21 cellular contexts compared by ENCODE assay signal in the genomic region with DNA sequence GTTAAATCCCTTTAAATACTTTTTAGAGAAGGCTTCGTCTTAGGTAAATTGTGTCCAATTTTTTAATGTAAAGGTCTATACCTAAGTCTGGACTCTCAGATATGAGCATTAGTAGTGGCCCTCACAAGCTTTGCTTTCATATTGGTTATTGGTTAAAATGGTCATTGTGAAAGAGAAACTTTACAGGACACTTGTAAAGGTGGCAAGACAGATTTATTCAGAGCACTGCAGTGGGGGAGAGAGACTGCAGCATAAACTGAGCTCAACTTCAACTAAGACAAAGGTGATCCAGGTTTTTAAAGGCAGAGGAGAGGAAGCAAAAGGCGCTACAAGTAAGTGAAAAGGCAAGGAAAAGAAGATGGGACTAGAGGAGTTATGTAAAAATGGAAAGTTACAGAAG.
A peak's percentile ranks its signal among the peaks of the same experiment; 100 is the strongest.
DNase-seq lines count a peak whose midpoint lies in the region; ATAC-seq, FAIRE-seq and TF ChIP-seq lines count a peak whose summit lies in the region.
"Had no signal": no experiment of that assay in that cellular context is flagged by ENCODE, and none has a peak within 500 bp of the region (broad histone marks: within the 10 kb centered on the region; RNA-seq: fewer than 3 reads in every experiment).

No MANE protein-coding gene starts in this region.

- peaks cover 4 to 17% of the 10 kb centered on the region in 2 donors for H3K36me3 Mint-ChIP-seq in activated T-cell treated with anti-CD3 and anti-CD28 coated beads, Interleukin-2, amount 50 U/mL, for 72 hours (ENCODE audit: insufficient read depth in 2 of 2)
- H3K36me3 Mint-ChIP-seq in CD4-positive, alpha-beta T cell (ENCODE audit: low read depth), result peaks cover 95% of the 10 kb centered on the region
- H3K36me3 Mint-ChIP-seq in immature natural killer cell, result peaks cover 11 to 71% (median 40%) of the 10 kb centered on the region in 3 donors

- no peaks in the 10 kb centered on the region for H4K20me1 ChIP-seq in MM.1S (ENCODE audit: insufficient read depth, low read length)

- no peak for TF ChIP-seq POLR2A in GM12892 (IDR thresholded peaks at IDR 0.05; ENCODE audit: low read depth, low read length)

- no peak overlapping the region for H2AFZ ChIP-seq in MM.1S (ENCODE audit: low read length)
- H2AFZ ChIP-seq: GM23338 had no signal

- H3K36me3 ChIP-seq in MM.1S (replicated peaks; ENCODE audit: insufficient read depth, low read length), result no peaks in the 10 kb centered on the region; the same call in 1 of the 2 replicates
- H3K36me3 ChIP-seq: HAP-1 had no signal

- FAIRE-seq in GM19239 (lab: Jason Lieb, UNC) (peak; percentile 57), GM12892 (lab: Jason Lieb, UNC) (no peak)
- FAIRE-seq: RCC 7860 had no signal

- no peaks in the 10 kb centered on the region for H3K9me3 Mint-ChIP-seq in activated T-cell treated with anti-CD3 and anti-CD28 coated beads, Interleukin-2, amount 50 U/mL, for 72 hours
- no peaks in the 10 kb centered on the region for H3K9me3 Mint-ChIP-seq in CD4-positive, alpha-beta T cell
- no peaks in the 10 kb centered on the region for H3K9me3 Mint-ChIP-seq in immature natural killer cell
- H3K9me3 Mint-ChIP-seq: GM23338 had no signal

- DNase-seq in activated T-cell treated with anti-CD3 and anti-CD28 coated beads, Interleukin-2, amount 50 U/mL, for 72 hours, result no peak
- DNase-seq in activated T-cell treated with anti-CD3 and anti-CD28 coated beads, Interleukin-2, amount 50 U/mL, for 48 hours, result no peak
- DNase-seq in CD4-positive, alpha-beta T cell, result no peak
- DNase-seq in GM19239 (ENCODE audit: insufficient read length, low spot score), result no peak
- DNase-seq in immature natural killer cell, result no peak
- no peak for DNase-seq in GM12892 (ENCODE audit: insufficient read length)
- no peak for DNase-seq in MM.1S
- DNase-seq: AML-193, C1 segment of cervical spinal cord, DMS79, Karpas-422, NCI-H1417, NCI-H187, NCI-H446, NCI-H526, OCI-M1 had no signal

- H3K4me1 Mint-ChIP-seq in activated T-cell treated with anti-CD3 and anti-CD28 coated beads, Interleukin-2, amount 50 U/mL, for 72 hours (ENCODE audit: low read depth), result no peaks in the 10 kb centered on the region
- peaks cover 14% of the 10 kb centered on the region for H3K4me1 Mint-ChIP-seq in CD4-positive, alpha-beta T cell (ENCODE audit: low read depth)
- peaks cover 13 to 67% of the 10 kb centered on the region in 2 donors for H3K4me1 Mint-ChIP-seq in immature natural killer cell
- H3K4me1 Mint-ChIP-seq: GM23338 had no signal

- H3K4me3 ChIP-seq in MM.1S (ENCODE audit: low read length), result no peak overlapping the region
- H3K4me3 ChIP-seq: GM23338, HAP-1, SJSA1 had no signal

- no peak for ATAC-seq in activated T-cell treated with anti-CD3 and anti-CD28 coated beads, Interleukin-2, amount 50 U/mL, for 72 hours (replicated peaks in 1 of 2)
- ATAC-seq in CD4-positive, alpha-beta T cell (ENCODE audit: poor library complexity), result no peak
- ATAC-seq in HG03342 (IDR thresholded peaks at IDR 0.05; ENCODE audit: unreplicated experiment), result no peak
- ATAC-seq: GM23338 had no signal

- H3K27ac ChIP-seq in CD4-positive, alpha-beta T cell (ENCODE audit: low read depth, low read length), result no peak overlapping the region
- H3K27ac ChIP-seq in MM.1S (ENCODE audit: low read length), result no peak overlapping the region
- H3K27ac ChIP-seq: SJSA1 had no signal

- POLR2A ChIA-PET in CD4-positive, alpha-beta T cell (lab: Charles Lee), result no interaction called here

- no peaks in the 10 kb centered on the region for H3K79me2 ChIP-seq in MM.1S (ENCODE audit: low read length)

- H3K9me3 ChIP-seq in CD4-positive, alpha-beta T cell (ENCODE audit: control insufficient read depth, low read length), result no peaks in the 10 kb centered on the region
- H3K9me3 ChIP-seq in MM.1S (replicated peaks; ENCODE audit: insufficient read depth, low read length), result no peaks in the 10 kb centered on the region
- H3K9me3 ChIP-seq: HAP-1, SJSA1 had no signal

- intact Hi-C loops in CD4-positive, alpha-beta T cell (cut with DNase I, micrococcal nuclease), result no loop called here

- TF ChIP-seq CTCF in CD4-positive, alpha-beta T cell (IDR thresholded peaks at IDR 0.05), result no peak
- TF ChIP-seq CTCF in MM.1S (IDR thresholded peaks at IDR 0.05; ENCODE audit: low read length), result no peak

- no peaks in the 10 kb centered on the region for H3K4me1 ChIP-seq in MM.1S (ENCODE audit: low read length)
- H3K4me1 ChIP-seq: SJSA1 had no signal

- H3K4me3 Mint-ChIP-seq in activated T-cell treated with anti-CD3 and anti-CD28 coated beads, Interleukin-2, amount 50 U/mL, for 72 hours, result no peak overlapping the region
- H3K4me3 Mint-ChIP-seq in CD4-positive, alpha-beta T cell, result no peak overlapping the region
- H3K4me3 Mint-ChIP-seq in immature natural killer cell, result no peak overlapping the region
- H3K4me3 Mint-ChIP-seq: GM23338 had no signal

- H3K27me3 ChIP-seq in CD4-positive, alpha-beta T cell (ENCODE audit: control insufficient read depth, insufficient read depth, low read length), result no peaks in the 10 kb centered on the region
- H3K27me3 ChIP-seq in MM.1S (replicated peaks; ENCODE audit: insufficient read depth, low read length), result no peaks in the 10 kb centered on the region
- H3K27me3 ChIP-seq: SJSA1 had no signal

- H3K9ac ChIP-seq in MM.1S (ENCODE audit: low read length), result no peak overlapping the region

- H3F3A ChIP-seq in MM.1S (ENCODE audit: insufficient read depth, low read length), result no peaks in the 10 kb centered on the region

- H3K27ac Mint-ChIP-seq in activated T-cell treated with anti-CD3 and anti-CD28 coated beads, Interleukin-2, amount 50 U/mL, for 72 hours, result peak overlapping the region; percentile 5
- peak overlapping the region; percentile 2 for H3K27ac Mint-ChIP-seq in CD4-positive, alpha-beta T cell
- H3K27ac Mint-ChIP-seq in immature natural killer cell, result peak overlapping the region in 5 of 6 donors; percentile 2 to 84 (median 45)
- H3K27ac Mint-ChIP-seq: GM23338 had no signal

- no peaks in the 10 kb centered on the region for H3K9me2 ChIP-seq in MM.1S (replicated peaks; ENCODE audit: insufficient read depth, low read length)

- no peak overlapping the region for H3K4me2 ChIP-seq in MM.1S (ENCODE audit: low read depth, low read length)
- H3K4me2 ChIP-seq: GM23338 had no signal

- CTCF ChIA-PET in CD4-positive, alpha-beta T cell (lab: Charles Lee), result no interaction called here

- H3K27me3 Mint-ChIP-seq in activated T-cell treated with anti-CD3 and anti-CD28 coated beads, Interleukin-2, amount 50 U/mL, for 72 hours (ENCODE audit: low read depth), result no peaks in the 10 kb centered on the region
- no peaks in the 10 kb centered on the region for H3K27me3 Mint-ChIP-seq in CD4-positive, alpha-beta T cell
- peaks cover 0 to 4% (median 2%) of the 10 kb centered on the region in 3 donors for H3K27me3 Mint-ChIP-seq in immature natural killer cell (ENCODE audit: low read depth in 3 of 3)
